2 cellular contexts compared by ENCODE assay signal in the genomic region with DNA sequence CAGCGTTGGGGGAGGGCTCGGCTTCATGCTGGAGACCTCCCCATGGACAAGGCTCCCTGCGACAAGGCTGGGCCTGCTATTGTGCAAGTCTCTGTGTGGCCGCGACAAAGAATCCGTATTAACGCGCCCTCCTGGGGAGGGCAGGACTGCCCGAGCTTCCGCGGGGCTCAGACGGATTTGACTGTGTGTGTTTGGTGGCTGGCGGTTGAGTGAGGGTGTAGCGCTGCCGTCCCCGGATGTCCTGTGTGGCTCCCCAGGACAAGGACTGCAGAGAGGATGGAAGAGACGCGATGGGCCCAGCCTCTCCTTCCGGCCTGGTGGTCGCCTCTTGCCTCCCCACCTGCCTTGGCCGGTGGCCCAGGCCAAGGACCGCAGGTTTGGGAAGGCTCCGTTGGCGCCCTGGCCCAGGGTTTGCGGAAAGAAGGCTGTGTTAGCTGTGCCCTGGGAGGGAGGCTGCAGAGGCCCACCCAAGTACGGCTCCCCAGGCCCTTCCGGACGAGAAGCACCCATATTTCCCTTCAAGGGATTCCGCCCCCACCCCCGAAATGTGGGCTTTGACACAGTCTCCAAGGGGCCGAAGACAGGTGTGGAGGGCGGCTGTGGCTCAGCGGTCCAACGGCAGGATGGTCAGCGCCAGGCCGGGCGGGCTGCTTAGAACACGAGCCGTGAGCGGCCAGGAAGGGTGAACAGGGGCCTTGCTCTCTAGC.
TF ChIP-seq lines count a peak whose summit lies in the region.

No MANE protein-coding gene starts in this region.

TF ChIP-seq in HepG2, 621 proteins besides CTCF, POLR2A, EP300 and RAD21:
- TF ChIP-seq, protein P1, sequence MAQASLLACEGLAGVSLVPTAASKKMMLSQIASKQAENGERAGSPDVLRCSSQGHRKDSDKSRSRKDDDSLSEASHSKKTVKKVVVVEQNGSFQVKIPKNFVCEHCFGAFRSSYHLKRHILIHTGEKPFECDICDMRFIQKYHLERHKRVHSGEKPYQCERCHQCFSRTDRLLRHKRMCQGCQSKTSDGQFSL (CRISPR knock-in tag; IDR thresholded peaks at IDR 0.05), result no peak
- peak; percentile 83 for TF ChIP-seq EZH2 (conservative IDR thresholded peaks at IDR 0.05; ENCODE audit: low read depth, low read length)
- TF ChIP-seq, protein P2, sequence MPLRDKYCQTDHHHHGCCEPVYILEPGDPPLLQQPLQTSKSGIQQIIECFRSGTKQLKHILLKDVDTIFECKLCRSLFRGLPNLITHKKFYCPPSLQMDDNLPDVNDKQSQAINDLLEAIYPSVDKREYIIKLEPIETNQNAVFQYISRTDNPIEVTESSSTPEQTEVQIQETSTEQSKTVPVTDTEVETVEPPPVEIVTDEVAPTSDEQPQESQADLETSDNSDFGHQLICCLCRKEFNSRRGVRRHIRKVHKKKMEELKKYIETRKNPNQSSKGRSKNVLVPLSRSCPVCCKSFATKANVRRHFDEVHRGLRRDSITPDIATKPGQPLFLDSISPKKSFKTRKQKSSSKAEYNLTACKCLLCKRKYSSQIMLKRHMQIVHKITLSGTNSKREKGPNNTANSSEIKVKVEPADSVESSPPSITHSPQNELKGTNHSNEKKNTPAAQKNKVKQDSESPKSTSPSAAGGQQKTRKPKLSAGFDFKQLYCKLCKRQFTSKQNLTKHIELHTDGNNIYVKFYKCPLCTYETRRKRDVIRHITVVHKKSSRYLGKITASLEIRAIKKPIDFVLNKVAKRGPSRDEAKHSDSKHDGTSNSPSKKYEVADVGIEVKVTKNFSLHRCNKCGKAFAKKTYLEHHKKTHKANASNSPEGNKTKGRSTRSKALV (CRISPR knock-in tag; IDR thresholded peaks at IDR 0.05), result peak; percentile 14; the same call in 1 of the 2 replicates
- no peak for TF ChIP-seq U2AF2 (IDR thresholded peaks at IDR 0.05; ENCODE audit: low read depth, low read length)
- TF ChIP-seq MTF2 (CRISPR knock-in tag; IDR thresholded peaks at IDR 0.05; ENCODE audit: borderline replicate concordance), result peak; percentile 49; the same call in 1 of the 2 replicates
- TF ChIP-seq, protein P3, sequence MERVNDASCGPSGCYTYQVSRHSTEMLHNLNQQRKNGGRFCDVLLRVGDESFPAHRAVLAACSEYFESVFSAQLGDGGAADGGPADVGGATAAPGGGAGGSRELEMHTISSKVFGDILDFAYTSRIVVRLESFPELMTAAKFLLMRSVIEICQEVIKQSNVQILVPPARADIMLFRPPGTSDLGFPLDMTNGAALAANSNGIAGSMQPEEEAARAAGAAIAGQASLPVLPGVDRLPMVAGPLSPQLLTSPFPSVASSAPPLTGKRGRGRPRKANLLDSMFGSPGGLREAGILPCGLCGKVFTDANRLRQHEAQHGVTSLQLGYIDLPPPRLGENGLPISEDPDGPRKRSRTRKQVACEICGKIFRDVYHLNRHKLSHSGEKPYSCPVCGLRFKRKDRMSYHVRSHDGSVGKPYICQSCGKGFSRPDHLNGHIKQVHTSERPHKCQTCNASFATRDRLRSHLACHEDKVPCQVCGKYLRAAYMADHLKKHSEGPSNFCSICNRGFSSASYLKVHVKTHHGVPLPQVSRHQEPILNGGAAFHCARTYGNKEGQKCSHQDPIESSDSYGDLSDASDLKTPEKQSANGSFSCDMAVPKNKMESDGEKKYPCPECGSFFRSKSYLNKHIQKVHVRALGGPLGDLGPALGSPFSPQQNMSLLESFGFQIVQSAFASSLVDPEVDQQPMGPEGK (CRISPR knock-in tag; IDR thresholded peaks at IDR 0.05), result no peak
- no peak for TF ChIP-seq PRMT3 (CRISPR knock-in tag; IDR thresholded peaks at IDR 0.05; ENCODE audit: borderline replicate concordance, low read depth)

TF ChIP-seq in endothelial cell of umbilical vein, 7 proteins besides CTCF, POLR2A, EP300 and RAD21:
- TF ChIP-seq GATA2 (IDR thresholded peaks at IDR 0.05; ENCODE audit: insufficient read depth, insufficient read length, low read depth, low read length), result no peak
- no peak for TF ChIP-seq MYC (IDR thresholded peaks at IDR 0.05; ENCODE audit: low read depth, low read length)
- TF ChIP-seq POLR2AphosphoS5 (IDR thresholded peaks at IDR 0.05; ENCODE audit: insufficient read depth, low read depth, low read length), result no peak
- TF ChIP-seq JUN (IDR thresholded peaks at IDR 0.05; ENCODE audit: borderline replicate concordance, insufficient read depth, insufficient read length, low read depth), result no peak
- TF ChIP-seq EZH2 (IDR thresholded peaks at IDR 0.05; ENCODE audit: borderline replicate concordance, low read depth, low read length, severe bottlenecking), result peak; percentile 90
